In the genomic region with DNA sequence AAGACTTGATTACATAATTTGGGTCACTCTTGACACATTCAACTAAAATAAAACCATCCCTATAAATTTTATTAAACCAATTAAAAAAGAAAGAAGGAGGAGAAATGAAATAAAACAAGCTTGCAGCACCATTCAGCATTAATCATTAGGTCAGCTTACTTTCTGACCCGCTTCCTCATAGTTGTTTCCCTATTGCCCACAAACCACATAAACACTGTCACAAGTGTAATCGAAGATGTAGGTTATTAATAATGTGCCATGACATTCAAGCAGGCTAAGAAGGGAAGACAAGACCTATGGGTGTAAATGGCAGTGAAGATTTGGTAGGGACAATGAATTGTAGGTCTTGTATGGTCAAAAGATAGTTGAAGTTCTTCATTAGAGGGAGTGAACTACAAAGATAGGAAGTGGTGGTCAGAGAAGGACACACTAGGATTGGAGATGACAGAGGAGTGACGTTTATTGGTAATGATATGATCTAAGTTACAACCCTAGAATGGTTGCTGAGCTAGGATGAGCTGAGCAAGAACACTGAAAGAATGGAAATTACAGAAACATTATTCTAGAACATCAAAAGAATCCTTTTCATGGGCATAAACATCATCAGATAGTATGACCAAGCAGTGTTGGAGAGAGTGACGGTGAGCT, we compare ENCODE assay signal across 16 cellular contexts.
"Had no signal": no experiment of that assay in that cellular context is flagged by ENCODE, and none has a peak within 500 bp of the region (broad histone marks: within the 10 kb centered on the region; RNA-seq: fewer than 3 reads in every experiment).

No MANE protein-coding gene starts in this region.

- DNase-seq: activated CD4-positive, alpha-beta T cell treated with anti-CD3 and anti-CD28 coated beads for 1 hour; activated CD4-positive, alpha-beta T cell treated with anti-CD3 and anti-CD28 coated beads, Interleukin-2, amount 50 U/mL, for 4 hours; activated naive CD4-positive, alpha-beta T cell treated with anti-CD3 and anti-CD28 coated beads for 36 hours; activated naive CD8-positive, alpha-beta T cell treated with anti-CD3 and anti-CD28 coated beads, Interleukin-2, amount 50 U/mL, for 24 hours; dermis blood vessel endothelial cell; effector memory CD8-positive, alpha-beta T cell; foreskin melanocyte; immature natural killer cell; mesenchymal stem cell; right cardiac atrium; trophoblast cell had no signal

- H3K27me3 ChIP-seq: suprapubic skin had no signal

- H3K27ac ChIP-seq: suprapubic skin had no signal

- H3K36me3 Mint-ChIP-seq: immature natural killer cell; natural killer cell treated with Interleukin-12 subunit alpha and Interleukin-12 subunit beta and Interleukin-15 and Interleukin-18, amount 100 ng/mL, for 72 hours had no signal

- H3K4me1 Mint-ChIP-seq: activated naive CD8-positive, alpha-beta T cell treated with anti-CD3 and anti-CD28 coated beads, Interleukin-2, amount 50 U/mL, for 24 hours; immature natural killer cell had no signal

- H3K27me3 Mint-ChIP-seq: activated naive CD8-positive, alpha-beta T cell treated with anti-CD3 and anti-CD28 coated beads, Interleukin-2, amount 50 U/mL, for 24 hours; effector memory CD8-positive, alpha-beta T cell; natural killer cell treated with Interleukin-12 subunit alpha and Interleukin-12 subunit beta and Interleukin-15 and Interleukin-18, amount 100 ng/mL, for 72 hours; stimulated activated naive CD8-positive, alpha-beta T cell treated with anti-CD3 and anti-CD28 coated beads, Interleukin-15, Interleukin-2, amounts not matched to agents 100 ng/mL and 50 ng/mL, for 24 hours had no signal

- H3K4me2 ChIP-seq: smooth muscle cell had no signal

- H3K4me3 Mint-ChIP-seq: activated naive CD4-positive, alpha-beta T cell treated with anti-CD3 and anti-CD28 coated beads for 36 hours; activated naive CD8-positive, alpha-beta T cell treated with anti-CD3 and anti-CD28 coated beads, Interleukin-2, amount 50 U/mL, for 24 hours; effector memory CD8-positive, alpha-beta T cell; immature natural killer cell; natural killer cell treated with Interleukin-12 subunit alpha and Interleukin-12 subunit beta and Interleukin-15 and Interleukin-18, amount 100 ng/mL, for 72 hours; stimulated activated naive CD8-positive, alpha-beta T cell treated with anti-CD3 and anti-CD28 coated beads, Interleukin-15, Interleukin-2, amounts not matched to agents 100 ng/mL and 50 ng/mL, for 24 hours had no signal

- H3K27ac Mint-ChIP-seq: activated naive CD4-positive, alpha-beta T cell treated with anti-CD3 and anti-CD28 coated beads for 36 hours; activated naive CD8-positive, alpha-beta T cell treated with anti-CD3 and anti-CD28 coated beads, Interleukin-2, amount 50 U/mL, for 24 hours; activated T-helper 2 cell treated with anti-CD3 and anti-CD28 coated beads, Interferon-gamma antibody, Interleukin-2, Interleukin-4, amounts not matched to agents 10 μg/mL and 5 μg/mL and 100 μg/mL, durations not matched to agents 14 hours and 24 hours and 36 hours; effector memory CD8-positive, alpha-beta T cell; immature natural killer cell; natural killer cell treated with Interleukin-12 subunit alpha and Interleukin-12 subunit beta and Interleukin-15 and Interleukin-18, amount 100 ng/mL, for 72 hours; stimulated activated naive CD8-positive, alpha-beta T cell treated with anti-CD3 and anti-CD28 coated beads, Interleukin-15, Interleukin-2, amounts not matched to agents 100 ng/mL and 50 ng/mL, for 24 hours had no signal

- H3K9me3 ChIP-seq: suprapubic skin had no signal

- H3K9me3 Mint-ChIP-seq: activated naive CD4-positive, alpha-beta T cell treated with anti-CD3 and anti-CD28 coated beads for 36 hours; activated naive CD8-positive, alpha-beta T cell treated with anti-CD3 and anti-CD28 coated beads, Interleukin-2, amount 50 U/mL, for 24 hours; activated T-helper 2 cell treated with anti-CD3 and anti-CD28 coated beads, Interferon-gamma antibody, Interleukin-2, Interleukin-4, amounts not matched to agents 10 μg/mL and 5 μg/mL and 100 μg/mL, durations not matched to agents 14 hours and 24 hours and 36 hours; stimulated activated naive CD8-positive, alpha-beta T cell treated with anti-CD3 and anti-CD28 coated beads, Interleukin-15, Interleukin-2, amounts not matched to agents 100 ng/mL and 50 ng/mL, for 24 hours had no signal

- H3K4me3 ChIP-seq: smooth muscle cell, suprapubic skin had no signal

- H3K4me1 ChIP-seq: suprapubic skin had no signal

- ATAC-seq: activated naive CD8-positive, alpha-beta T cell treated with anti-CD3 and anti-CD28 coated beads, Interleukin-2, amount 50 U/mL, for 24 hours; effector memory CD8-positive, alpha-beta T cell; natural killer cell treated with Interleukin-12 subunit alpha and Interleukin-12 subunit beta and Interleukin-15 and Interleukin-18, amount 100 ng/mL, for 72 hours; right cardiac atrium had no signal

- H3K36me3 ChIP-seq: suprapubic skin had no signal
